In genomic region chr5:69048233-69048632, GRCh38 we compare ENCODE assay signal across 1 cellular context.
TF ChIP-seq lines count a peak whose summit lies in the region.

No MANE protein-coding gene starts in this region.

TF ChIP-seq in GM23338, 12 proteins besides CTCF, POLR2A, EP300 and RAD21 (continued from another document):
- TF ChIP-seq ETS1 (IDR thresholded peaks at IDR 0.05): no peak
- TF ChIP-seq CREB1 (CRISPR knock-in tag; IDR thresholded peaks at IDR 0.05; ENCODE audit: low read depth): no peak
- no peak for TF ChIP-seq ZNF114 (CRISPR knock-in tag; IDR thresholded peaks at IDR 0.05)
- no peak for TF ChIP-seq EZH2phosphoT487 (IDR thresholded peaks at IDR 0.05; ENCODE audit: unreplicated experiment)
- TF ChIP-seq JUNB (IDR thresholded peaks at IDR 0.05; ENCODE audit: unreplicated experiment): no peak
- TF ChIP-seq POLR2AphosphoS5 (IDR thresholded peaks at IDR 0.05; ENCODE audit: low read depth): no peak
- no peak for TF ChIP-seq EZH2 (IDR thresholded peaks at IDR 0.05; ENCODE audit: low read depth, unreplicated experiment)
- TF ChIP-seq REST (IDR thresholded peaks at IDR 0.05; ENCODE audit: unreplicated experiment): no peak
